2 cellular contexts compared by ENCODE assay signal in the genomic region with DNA sequence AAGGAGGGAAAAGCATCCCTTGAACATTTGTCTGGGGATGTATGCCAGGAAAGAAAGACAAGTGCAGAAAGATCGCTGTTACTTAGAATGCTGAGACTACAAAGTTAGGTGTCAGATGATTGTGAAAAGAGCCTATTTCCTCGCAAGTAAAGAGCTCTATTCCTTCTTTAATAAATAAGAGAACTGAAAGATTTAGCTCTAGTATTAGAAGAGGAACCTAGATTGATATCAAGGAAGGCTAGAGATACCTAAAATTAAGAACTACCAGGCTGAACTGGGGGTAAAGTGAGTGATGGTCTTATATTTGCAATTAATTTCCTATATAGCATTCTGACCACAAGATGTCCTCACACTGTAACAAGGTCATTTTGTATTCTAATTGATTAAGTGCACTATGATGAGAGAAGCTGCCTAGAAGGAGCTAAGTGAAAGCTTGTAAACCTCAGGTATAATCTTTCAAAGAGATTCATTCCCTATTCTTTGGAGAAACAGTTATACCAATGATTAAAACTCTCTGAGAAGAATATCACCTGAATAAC.
TF ChIP-seq lines count a peak whose summit lies in the region.

No MANE protein-coding gene starts in this region.

TF ChIP-seq in Ishikawa, 13 proteins besides CTCF, POLR2A, EP300 and RAD21 (continued from another document):
- TF ChIP-seq, protein P1, sequence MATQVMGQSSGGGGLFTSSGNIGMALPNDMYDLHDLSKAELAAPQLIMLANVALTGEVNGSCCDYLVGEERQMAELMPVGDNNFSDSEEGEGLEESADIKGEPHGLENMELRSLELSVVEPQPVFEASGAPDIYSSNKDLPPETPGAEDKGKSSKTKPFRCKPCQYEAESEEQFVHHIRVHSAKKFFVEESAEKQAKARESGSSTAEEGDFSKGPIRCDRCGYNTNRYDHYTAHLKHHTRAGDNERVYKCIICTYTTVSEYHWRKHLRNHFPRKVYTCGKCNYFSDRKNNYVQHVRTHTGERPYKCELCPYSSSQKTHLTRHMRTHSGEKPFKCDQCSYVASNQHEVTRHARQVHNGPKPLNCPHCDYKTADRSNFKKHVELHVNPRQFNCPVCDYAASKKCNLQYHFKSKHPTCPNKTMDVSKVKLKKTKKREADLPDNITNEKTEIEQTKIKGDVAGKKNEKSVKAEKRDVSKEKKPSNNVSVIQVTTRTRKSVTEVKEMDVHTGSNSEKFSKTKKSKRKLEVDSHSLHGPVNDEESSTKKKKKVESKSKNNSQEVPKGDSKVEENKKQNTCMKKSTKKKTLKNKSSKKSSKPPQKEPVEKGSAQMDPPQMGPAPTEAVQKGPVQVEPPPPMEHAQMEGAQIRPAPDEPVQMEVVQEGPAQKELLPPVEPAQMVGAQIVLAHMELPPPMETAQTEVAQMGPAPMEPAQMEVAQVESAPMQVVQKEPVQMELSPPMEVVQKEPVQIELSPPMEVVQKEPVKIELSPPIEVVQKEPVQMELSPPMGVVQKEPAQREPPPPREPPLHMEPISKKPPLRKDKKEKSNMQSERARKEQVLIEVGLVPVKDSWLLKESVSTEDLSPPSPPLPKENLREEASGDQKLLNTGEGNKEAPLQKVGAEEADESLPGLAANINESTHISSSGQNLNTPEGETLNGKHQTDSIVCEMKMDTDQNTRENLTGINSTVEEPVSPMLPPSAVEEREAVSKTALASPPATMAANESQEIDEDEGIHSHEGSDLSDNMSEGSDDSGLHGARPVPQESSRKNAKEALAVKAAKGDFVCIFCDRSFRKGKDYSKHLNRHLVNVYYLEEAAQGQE (IDR thresholded peaks at IDR 0.05; ENCODE audit: low read depth): no peak
- TF ChIP-seq TCF12 (IDR thresholded peaks at IDR 0.05; ENCODE audit: low read depth) (no peak), TEAD4 (IDR thresholded peaks at IDR 0.05) (no peak)
TF ChIP-seq in Ishikawa: peak in this region for 0.

TF ChIP-seq in GM12878, 131 proteins besides CTCF, POLR2A, EP300 and RAD21 (continued from another document):
- TF ChIP-seq, protein P2, sequence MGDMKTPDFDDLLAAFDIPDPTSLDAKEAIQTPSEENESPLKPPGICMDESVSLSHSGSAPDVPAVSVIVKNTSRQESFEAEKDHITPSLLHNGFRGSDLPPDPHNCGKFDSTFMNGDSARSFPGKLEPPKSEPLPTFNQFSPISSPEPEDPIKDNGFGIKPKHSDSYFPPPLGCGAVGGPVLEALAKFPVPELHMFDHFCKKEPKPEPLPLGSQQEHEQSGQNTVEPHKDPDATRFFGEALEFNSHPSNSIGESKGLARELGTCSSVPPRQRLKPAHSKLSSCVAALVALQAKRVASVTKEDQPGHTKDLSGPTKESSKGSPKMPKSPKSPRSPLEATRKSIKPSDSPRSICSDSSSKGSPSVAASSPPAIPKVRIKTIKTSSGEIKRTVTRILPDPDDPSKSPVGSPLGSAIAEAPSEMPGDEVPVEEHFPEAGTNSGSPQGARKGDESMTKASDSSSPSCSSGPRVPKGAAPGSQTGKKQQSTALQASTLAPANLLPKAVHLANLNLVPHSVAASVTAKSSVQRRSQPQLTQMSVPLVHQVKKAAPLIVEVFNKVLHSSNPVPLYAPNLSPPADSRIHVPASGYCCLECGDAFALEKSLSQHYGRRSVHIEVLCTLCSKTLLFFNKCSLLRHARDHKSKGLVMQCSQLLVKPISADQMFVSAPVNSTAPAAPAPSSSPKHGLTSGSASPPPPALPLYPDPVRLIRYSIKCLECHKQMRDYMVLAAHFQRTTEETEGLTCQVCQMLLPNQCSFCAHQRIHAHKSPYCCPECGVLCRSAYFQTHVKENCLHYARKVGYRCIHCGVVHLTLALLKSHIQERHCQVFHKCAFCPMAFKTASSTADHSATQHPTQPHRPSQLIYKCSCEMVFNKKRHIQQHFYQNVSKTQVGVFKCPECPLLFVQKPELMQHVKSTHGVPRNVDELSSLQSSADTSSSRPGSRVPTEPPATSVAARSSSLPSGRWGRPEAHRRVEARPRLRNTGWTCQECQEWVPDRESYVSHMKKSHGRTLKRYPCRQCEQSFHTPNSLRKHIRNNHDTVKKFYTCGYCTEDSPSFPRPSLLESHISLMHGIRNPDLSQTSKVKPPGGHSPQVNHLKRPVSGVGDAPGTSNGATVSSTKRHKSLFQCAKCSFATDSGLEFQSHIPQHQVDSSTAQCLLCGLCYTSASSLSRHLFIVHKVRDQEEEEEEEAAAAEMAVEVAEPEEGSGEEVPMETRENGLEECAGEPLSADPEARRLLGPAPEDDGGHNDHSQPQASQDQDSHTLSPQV (IDR thresholded peaks at IDR 0.05): no peak
- TF ChIP-seq, protein P1 (IDR thresholded peaks at IDR 0.05; ENCODE audit: low read depth, low read length): no peak
- TF ChIP-seq MXI1 (IDR thresholded peaks at IDR 0.05; ENCODE audit: low read depth, low read length) (no peak), CREM (IDR thresholded peaks at IDR 0.05; ENCODE audit: low read depth) (no peak), TARDBP (IDR thresholded peaks at IDR 0.05; ENCODE audit: borderline replicate concordance) (no peak), YBX1 (IDR thresholded peaks at IDR 0.05) (no peak)
- TF ChIP-seq, protein P3, sequence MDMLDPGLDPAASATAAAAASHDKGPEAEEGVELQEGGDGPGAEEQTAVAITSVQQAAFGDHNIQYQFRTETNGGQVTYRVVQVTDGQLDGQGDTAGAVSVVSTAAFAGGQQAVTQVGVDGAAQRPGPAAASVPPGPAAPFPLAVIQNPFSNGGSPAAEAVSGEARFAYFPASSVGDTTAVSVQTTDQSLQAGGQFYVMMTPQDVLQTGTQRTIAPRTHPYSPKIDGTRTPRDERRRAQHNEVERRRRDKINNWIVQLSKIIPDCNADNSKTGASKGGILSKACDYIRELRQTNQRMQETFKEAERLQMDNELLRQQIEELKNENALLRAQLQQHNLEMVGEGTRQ (IDR thresholded peaks at IDR 0.05; ENCODE audit: borderline replicate concordance, low read depth, low read length): no peak
- TF ChIP-seq, protein P4, sequence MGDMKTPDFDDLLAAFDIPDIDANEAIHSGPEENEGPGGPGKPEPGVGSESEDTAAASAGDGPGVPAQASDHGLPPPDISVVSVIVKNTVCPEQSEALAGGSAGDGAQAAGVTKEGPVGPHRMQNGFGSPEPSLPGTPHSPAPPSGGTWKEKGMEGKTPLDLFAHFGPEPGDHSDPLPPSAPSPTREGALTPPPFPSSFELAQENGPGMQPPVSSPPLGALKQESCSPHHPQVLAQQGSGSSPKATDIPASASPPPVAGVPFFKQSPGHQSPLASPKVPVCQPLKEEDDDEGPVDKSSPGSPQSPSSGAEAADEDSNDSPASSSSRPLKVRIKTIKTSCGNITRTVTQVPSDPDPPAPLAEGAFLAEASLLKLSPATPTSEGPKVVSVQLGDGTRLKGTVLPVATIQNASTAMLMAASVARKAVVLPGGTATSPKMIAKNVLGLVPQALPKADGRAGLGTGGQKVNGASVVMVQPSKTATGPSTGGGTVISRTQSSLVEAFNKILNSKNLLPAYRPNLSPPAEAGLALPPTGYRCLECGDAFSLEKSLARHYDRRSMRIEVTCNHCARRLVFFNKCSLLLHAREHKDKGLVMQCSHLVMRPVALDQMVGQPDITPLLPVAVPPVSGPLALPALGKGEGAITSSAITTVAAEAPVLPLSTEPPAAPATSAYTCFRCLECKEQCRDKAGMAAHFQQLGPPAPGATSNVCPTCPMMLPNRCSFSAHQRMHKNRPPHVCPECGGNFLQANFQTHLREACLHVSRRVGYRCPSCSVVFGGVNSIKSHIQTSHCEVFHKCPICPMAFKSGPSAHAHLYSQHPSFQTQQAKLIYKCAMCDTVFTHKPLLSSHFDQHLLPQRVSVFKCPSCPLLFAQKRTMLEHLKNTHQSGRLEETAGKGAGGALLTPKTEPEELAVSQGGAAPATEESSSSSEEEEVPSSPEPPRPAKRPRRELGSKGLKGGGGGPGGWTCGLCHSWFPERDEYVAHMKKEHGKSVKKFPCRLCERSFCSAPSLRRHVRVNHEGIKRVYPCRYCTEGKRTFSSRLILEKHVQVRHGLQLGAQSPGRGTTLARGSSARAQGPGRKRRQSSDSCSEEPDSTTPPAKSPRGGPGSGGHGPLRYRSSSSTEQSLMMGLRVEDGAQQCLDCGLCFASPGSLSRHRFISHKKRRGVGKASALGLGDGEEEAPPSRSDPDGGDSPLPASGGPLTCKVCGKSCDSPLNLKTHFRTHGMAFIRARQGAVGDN (IDR thresholded peaks at IDR 0.05): no peak
- TF ChIP-seq, protein P5, sequence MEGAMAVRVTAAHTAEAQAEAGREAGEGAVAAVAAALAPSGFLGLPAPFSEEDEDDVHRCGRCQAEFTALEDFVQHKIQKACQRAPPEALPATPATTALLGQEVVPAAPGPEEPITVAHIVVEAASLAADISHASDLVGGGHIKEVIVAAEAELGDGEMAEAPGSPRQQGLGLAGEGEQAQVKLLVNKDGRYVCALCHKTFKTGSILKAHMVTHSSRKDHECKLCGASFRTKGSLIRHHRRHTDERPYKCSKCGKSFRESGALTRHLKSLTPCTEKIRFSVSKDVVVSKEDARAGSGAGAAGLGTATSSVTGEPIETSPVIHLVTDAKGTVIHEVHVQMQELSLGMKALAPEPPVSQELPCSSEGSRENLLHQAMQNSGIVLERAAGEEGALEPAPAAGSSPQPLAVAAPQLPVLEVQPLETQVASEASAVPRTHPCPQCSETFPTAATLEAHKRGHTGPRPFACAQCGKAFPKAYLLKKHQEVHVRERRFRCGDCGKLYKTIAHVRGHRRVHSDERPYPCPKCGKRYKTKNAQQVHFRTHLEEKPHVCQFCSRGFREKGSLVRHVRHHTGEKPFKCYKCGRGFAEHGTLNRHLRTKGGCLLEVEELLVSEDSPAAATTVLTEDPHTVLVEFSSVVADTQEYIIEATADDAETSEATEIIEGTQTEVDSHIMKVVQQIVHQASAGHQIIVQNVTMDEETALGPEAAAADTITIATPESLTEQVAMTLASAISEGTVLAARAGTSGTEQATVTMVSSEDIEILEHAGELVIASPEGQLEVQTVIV (IDR thresholded peaks at IDR 0.05; ENCODE audit: borderline replicate concordance, partially characterized antibody): no peak
